ENCODE assay signal across 1 cellular context in the genomic region with DNA sequence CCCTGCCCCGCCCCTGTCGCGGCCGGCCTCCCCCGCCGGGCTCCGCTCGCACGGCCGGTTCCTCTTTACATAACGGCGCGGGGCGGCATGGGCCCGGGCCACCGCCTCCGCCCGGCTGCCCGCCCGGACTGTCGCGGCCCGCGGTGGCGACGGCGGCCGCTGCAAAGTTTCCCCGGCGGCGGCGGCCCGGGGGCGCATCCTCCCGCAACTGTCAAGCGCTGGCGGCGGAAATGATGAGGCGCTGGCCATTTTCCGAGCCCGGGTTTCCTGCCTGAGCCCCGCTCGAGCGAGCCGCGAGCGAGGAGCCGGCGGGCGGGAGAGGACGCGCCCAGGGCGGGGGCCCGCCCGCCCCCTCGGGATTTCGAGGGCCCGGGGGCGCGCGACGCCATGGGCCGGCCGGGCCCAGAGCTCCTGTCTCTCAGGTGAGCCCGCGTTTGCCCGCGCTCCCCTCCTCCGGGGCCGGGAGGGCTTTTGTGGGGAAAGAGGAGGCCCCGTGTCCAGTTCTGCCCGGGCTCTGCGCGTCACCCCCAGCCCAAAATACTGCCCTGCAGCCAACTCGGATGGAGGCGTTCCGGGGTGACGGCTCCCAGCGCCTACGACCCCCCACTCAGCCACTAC.
TF ChIP-seq lines count a peak whose summit lies in the region.

A gene (plus strand): TSS at position 68 of the 618 bp plus-strand sequence. CDS start 12,223 bp downstream, outside the sequence.

TF ChIP-seq in K562, 482 proteins besides CTCF, POLR2A, EP300 and RAD21 (continued from another document and continues in another):
- TF ChIP-seq CHD1 (IDR thresholded peaks at IDR 0.05; ENCODE audit: low read length) (peak; percentile 39), NFXL1 (CRISPR knock-in tag; IDR thresholded peaks at IDR 0.05) (no peak), ZFP36 (IDR thresholded peaks at IDR 0.05; ENCODE audit: low read depth, low read length, partially characterized antibody) (peak; percentile 98), ZKSCAN3 (CRISPR knock-in tag; IDR thresholded peaks at IDR 0.05) (no peak), BACH1 (tag; IDR thresholded peaks at IDR 0.05) (no peak), CBFA2T3 (IDR thresholded peaks at IDR 0.05) (no peak), NCOA1 (IDR thresholded peaks at IDR 0.05; ENCODE audit: low read depth) (no peak), ETV1 (tag; conservative IDR thresholded peaks at IDR 0.05; ENCODE audit: low read depth) (no peak), RBFOX2 (IDR thresholded peaks at IDR 0.05; ENCODE audit: low read depth, low read length) (peak; percentile 17), HNRNPLL (IDR thresholded peaks at IDR 0.05; ENCODE audit: low read depth, low read length, poor library complexity, severe bottlenecking) (no peak), HDAC3 (IDR thresholded peaks at IDR 0.05; ENCODE audit: borderline replicate concordance, partially characterized antibody) (no peak), ZNF140 (CRISPR knock-in tag; IDR thresholded peaks at IDR 0.05) (no peak), MCM2 (IDR thresholded peaks at IDR 0.05; ENCODE audit: low read depth) (no peak), NFYB (IDR thresholded peaks at IDR 0.05; ENCODE audit: extremely low read depth, insufficient read length) (no peak), RBM25 (IDR thresholded peaks at IDR 0.05; ENCODE audit: low read depth, low read length, severe bottlenecking) (peak; percentile 86), RBM17 (IDR thresholded peaks at IDR 0.05; ENCODE audit: borderline replicate concordance, low read depth, low read length) (no peak), LEF1 (IDR thresholded peaks at IDR 0.05) (no peak), SAFB (IDR thresholded peaks at IDR 0.05; ENCODE audit: borderline replicate concordance, low read depth, low read length) (no peak), PRMT5 (CRISPR knock-in tag; IDR thresholded peaks at IDR 0.05) (no peak), NR2C1 (IDR thresholded peaks at IDR 0.05) (no peak), NR2C1 (tag; IDR thresholded peaks at IDR 0.05) (no peak), PHF8 (IDR thresholded peaks at IDR 0.05; ENCODE audit: borderline replicate concordance, low read length) (peak; percentile 34; the same call in 1 of the 2 replicates), BRF1 (IDR thresholded peaks at IDR 0.05; ENCODE audit: borderline replicate concordance, extremely low read depth, insufficient read length) (no peak), RBBP5 (IDR thresholded peaks at IDR 0.05; ENCODE audit: borderline replicate concordance, insufficient read depth, low read length, poor library complexity, severe bottlenecking) (peak; percentile 46), ZNF551 (CRISPR knock-in tag; IDR thresholded peaks at IDR 0.05) (no peak), RCOR1 (IDR thresholded peaks at IDR 0.05; ENCODE audit: borderline replicate concordance in 1 of 2, low read depth in 2 of 2, low read length in 2 of 2) (no peak), TGIF2 (CRISPR knock-in tag; IDR thresholded peaks at IDR 0.05) (no peak), NFE2L1 (tag; IDR thresholded peaks at IDR 0.05; ENCODE audit: borderline replicate concordance, low read depth) (no peak), SMAD3 (CRISPR knock-in tag; conservative IDR thresholded peaks at IDR 0.05) (no peak), SRSF3 (IDR thresholded peaks at IDR 0.05; ENCODE audit: insufficient read depth, low read length) (0 out of 2 replicates have a peak, but pooled peaks have one; percentile 44), TARDBP (IDR thresholded peaks at IDR 0.05) (no peak; the same call in 1 of the 2 replicates), RB1 (IDR thresholded peaks at IDR 0.05; ENCODE audit: low read depth) (peak; percentile 80), HLTF (IDR thresholded peaks at IDR 0.05) (no peak), ZNF354B (CRISPR knock-in tag; IDR thresholded peaks at IDR 0.05) (no peak), ETS2 (tag; IDR thresholded peaks at IDR 0.05; ENCODE audit: borderline replicate concordance, poor library complexity, severe bottlenecking) (no peak), MCM5 (IDR thresholded peaks at IDR 0.05; ENCODE audit: low read depth) (no peak), FOXM1 (IDR thresholded peaks at IDR 0.05; ENCODE audit: low read depth) (no peak), FOXM1 (CRISPR knock-in tag; IDR thresholded peaks at IDR 0.05; ENCODE audit: low read depth) (no peak), ZNF253 (CRISPR knock-in tag; conservative IDR thresholded peaks at IDR 0.05) (no peak), ARID2 (IDR thresholded peaks at IDR 0.05) (no peak), POLR2B (IDR thresholded peaks at IDR 0.05; ENCODE audit: low read depth, partially characterized antibody) (no peak), CSDE1 (IDR thresholded peaks at IDR 0.05) (no peak), PTRF (tag; IDR thresholded peaks at IDR 0.05) (no peak), HDAC6 (IDR thresholded peaks at IDR 0.05; ENCODE audit: low read depth, low read length) (no peak), ZNF121 (CRISPR knock-in tag; conservative IDR thresholded peaks at IDR 0.05) (no peak), ILK (tag; IDR thresholded peaks at IDR 0.05; ENCODE audit: borderline replicate concordance, low read depth) (no peak), CEBPG (CRISPR knock-in tag; IDR thresholded peaks at IDR 0.05) (no peak), CEBPG (tag; conservative IDR thresholded peaks at IDR 0.05 in 1 of 2, IDR thresholded peaks at IDR 0.05 in 1 of 2) (no peak), SRF (CRISPR knock-in tag; IDR thresholded peaks at IDR 0.05) (no peak), SETDB1 (IDR thresholded peaks at IDR 0.05; ENCODE audit: low read length) (no peak), ZNF507 (tag; conservative IDR thresholded peaks at IDR 0.05) (no peak)
- TF ChIP-seq, protein P1, sequence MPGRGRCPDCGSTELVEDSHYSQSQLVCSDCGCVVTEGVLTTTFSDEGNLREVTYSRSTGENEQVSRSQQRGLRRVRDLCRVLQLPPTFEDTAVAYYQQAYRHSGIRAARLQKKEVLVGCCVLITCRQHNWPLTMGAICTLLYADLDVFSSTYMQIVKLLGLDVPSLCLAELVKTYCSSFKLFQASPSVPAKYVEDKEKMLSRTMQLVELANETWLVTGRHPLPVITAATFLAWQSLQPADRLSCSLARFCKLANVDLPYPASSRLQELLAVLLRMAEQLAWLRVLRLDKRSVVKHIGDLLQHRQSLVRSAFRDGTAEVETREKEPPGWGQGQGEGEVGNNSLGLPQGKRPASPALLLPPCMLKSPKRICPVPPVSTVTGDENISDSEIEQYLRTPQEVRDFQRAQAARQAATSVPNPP (IDR thresholded peaks at IDR 0.05; ENCODE audit: borderline replicate concordance, insufficient read depth, insufficient read length), result no peak
- TF ChIP-seq, protein P2, sequence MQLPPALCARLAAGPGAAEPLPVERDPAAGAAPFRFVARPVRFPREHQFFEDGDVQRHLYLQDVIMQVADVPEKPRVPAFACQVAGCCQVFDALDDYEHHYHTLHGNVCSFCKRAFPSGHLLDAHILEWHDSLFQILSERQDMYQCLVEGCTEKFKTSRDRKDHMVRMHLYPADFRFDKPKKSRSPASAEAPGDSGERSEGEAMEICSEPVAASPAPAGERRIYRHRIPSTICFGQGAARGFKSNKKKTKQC (CRISPR knock-in tag; IDR thresholded peaks at IDR 0.05), result no peak
- TF ChIP-seq, protein P3, sequence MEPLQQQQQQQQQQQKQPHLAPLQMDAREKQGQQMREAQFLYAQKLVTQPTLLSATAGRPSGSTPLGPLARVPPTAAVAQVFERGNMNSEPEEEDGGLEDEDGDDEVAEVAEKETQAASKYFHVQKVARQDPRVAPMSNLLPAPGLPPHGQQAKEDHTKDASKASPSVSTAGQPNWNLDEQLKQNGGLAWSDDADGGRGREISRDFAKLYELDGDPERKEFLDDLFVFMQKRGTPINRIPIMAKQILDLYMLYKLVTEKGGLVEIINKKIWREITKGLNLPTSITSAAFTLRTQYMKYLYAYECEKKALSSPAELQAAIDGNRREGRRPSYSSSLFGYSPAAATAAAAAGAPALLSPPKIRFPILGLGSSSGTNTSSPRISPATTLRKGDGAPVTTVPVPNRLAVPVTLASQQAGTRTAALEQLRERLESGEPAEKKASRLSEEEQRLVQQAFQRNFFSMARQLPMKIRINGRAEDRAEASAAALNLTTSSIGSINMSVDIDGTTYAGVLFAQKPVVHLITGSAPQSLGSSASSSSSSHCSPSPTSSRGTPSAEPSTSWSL (CRISPR knock-in tag; IDR thresholded peaks at IDR 0.05; ENCODE audit: borderline replicate concordance), result no peak
- TF ChIP-seq, protein P4, sequence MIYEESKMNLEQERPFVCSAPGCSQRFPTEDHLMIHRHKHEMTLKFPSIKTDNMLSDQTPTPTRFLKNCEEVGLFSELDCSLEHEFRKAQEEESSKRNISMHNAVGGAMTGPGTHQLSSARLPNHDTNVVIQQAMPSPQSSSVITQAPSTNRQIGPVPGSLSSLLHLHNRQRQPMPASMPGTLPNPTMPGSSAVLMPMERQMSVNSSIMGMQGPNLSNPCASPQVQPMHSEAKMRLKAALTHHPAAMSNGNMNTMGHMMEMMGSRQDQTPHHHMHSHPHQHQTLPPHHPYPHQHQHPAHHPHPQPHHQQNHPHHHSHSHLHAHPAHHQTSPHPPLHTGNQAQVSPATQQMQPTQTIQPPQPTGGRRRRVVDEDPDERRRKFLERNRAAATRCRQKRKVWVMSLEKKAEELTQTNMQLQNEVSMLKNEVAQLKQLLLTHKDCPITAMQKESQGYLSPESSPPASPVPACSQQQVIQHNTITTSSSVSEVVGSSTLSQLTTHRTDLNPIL (CRISPR knock-in tag; IDR thresholded peaks at IDR 0.05), result no peak
- TF ChIP-seq, protein P5, sequence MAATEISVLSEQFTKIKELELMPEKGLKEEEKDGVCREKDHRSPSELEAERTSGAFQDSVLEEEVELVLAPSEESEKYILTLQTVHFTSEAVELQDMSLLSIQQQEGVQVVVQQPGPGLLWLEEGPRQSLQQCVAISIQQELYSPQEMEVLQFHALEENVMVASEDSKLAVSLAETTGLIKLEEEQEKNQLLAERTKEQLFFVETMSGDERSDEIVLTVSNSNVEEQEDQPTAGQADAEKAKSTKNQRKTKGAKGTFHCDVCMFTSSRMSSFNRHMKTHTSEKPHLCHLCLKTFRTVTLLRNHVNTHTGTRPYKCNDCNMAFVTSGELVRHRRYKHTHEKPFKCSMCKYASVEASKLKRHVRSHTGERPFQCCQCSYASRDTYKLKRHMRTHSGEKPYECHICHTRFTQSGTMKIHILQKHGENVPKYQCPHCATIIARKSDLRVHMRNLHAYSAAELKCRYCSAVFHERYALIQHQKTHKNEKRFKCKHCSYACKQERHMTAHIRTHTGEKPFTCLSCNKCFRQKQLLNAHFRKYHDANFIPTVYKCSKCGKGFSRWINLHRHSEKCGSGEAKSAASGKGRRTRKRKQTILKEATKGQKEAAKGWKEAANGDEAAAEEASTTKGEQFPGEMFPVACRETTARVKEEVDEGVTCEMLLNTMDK (IDR thresholded peaks at IDR 0.05; ENCODE audit: borderline replicate concordance, insufficient read depth, low read depth, low read length, poor library complexity, severe bottlenecking), result no peak
- TF ChIP-seq, protein P6, sequence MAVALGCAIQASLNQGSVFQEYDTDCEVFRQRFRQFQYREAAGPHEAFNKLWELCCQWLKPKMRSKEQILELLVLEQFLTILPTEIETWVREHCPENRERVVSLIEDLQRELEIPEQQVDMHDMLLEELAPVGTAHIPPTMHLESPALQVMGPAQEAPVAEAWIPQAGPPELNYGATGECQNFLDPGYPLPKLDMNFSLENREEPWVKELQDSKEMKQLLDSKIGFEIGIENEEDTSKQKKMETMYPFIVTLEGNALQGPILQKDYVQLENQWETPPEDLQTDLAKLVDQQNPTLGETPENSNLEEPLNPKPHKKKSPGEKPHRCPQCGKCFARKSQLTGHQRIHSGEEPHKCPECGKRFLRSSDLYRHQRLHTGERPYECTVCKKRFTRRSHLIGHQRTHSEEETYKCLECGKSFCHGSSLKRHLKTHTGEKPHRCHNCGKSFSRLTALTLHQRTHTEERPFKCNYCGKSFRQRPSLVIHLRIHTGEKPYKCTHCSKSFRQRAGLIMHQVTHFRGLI (CRISPR knock-in tag; IDR thresholded peaks at IDR 0.05), result no peak
- TF ChIP-seq, protein P7, sequence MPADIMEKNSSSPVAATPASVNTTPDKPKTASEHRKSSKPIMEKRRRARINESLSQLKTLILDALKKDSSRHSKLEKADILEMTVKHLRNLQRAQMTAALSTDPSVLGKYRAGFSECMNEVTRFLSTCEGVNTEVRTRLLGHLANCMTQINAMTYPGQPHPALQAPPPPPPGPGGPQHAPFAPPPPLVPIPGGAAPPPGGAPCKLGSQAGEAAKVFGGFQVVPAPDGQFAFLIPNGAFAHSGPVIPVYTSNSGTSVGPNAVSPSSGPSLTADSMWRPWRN (IDR thresholded peaks at IDR 0.05; ENCODE audit: low read depth), result no peak
- TF ChIP-seq, protein P8, sequence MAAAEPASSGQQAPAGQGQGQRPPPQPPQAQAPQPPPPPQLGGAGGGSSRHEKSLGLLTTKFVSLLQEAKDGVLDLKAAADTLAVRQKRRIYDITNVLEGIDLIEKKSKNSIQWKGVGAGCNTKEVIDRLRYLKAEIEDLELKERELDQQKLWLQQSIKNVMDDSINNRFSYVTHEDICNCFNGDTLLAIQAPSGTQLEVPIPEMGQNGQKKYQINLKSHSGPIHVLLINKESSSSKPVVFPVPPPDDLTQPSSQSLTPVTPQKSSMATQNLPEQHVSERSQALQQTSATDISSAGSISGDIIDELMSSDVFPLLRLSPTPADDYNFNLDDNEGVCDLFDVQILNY (CRISPR knock-in tag; IDR thresholded peaks at IDR 0.05), result no peak
- TF ChIP-seq, protein P9, sequence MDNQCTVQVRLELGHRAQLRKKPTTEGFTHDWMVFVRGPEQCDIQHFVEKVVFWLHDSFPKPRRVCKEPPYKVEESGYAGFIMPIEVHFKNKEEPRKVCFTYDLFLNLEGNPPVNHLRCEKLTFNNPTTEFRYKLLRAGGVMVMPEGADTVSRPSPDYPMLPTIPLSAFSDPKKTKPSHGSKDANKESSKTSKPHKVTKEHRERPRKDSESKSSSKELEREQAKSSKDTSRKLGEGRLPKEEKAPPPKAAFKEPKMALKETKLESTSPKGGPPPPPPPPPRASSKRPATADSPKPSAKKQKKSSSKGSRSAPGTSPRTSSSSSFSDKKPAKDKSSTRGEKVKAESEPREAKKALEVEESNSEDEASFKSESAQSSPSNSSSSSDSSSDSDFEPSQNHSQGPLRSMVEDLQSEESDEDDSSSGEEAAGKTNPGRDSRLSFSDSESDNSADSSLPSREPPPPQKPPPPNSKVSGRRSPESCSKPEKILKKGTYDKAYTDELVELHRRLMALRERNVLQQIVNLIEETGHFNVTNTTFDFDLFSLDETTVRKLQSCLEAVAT (IDR thresholded peaks at IDR 0.05), result no peak
